24 cellular contexts compared by ENCODE assay signal in the genomic region with DNA sequence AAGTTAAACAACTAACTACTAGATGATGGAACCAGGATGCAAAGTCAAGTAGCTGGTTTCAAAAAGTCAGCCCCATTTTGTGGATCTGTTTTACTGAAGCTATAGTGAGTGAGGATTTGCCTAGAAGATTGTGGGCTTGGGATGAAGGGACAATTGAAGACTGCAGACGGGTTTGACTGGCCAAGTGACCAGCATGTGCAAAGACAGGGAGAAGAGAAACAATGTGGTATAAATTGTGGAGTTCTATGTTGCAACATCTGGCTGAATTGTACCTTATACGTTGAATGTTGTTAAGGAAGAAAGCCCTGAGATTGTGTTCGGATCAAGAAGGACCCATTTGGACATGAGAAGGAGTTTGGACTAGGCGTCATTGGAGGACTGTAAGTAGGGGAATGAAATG.
"Had no signal": no experiment of that assay in that cellular context is flagged by ENCODE, and none has a peak within 500 bp of the region (broad histone marks: within the 10 kb centered on the region; RNA-seq: fewer than 3 reads in every experiment).

No MANE protein-coding gene starts in this region.

- H3K4me1 ChIP-seq: colonic mucosa, esophagus squamous epithelium, foreskin keratinocyte, gastrocnemius medialis, gastroesophageal sphincter, heart left ventricle, heart right ventricle had no signal

- H3K27me3 Mint-ChIP-seq: dendritic cell treated with granulocyte-macrophage colony-stimulating factor and Interleukin-4, amounts not matched to agents 40 ng/mL and 50 ng/mL, for 4 days had no signal

- H3K4me3 ChIP-seq: colonic mucosa, coronary artery, dorsolateral prefrontal cortex, esophagus squamous epithelium, gastrocnemius medialis, gastroesophageal sphincter, heart left ventricle, heart right ventricle, hepatocyte had no signal

- H3K4me3 Mint-ChIP-seq: dendritic cell treated with granulocyte-macrophage colony-stimulating factor and Interleukin-4, amounts not matched to agents 40 ng/mL and 50 ng/mL, for 4 days; effector memory CD8-positive, alpha-beta T cell; endodermal cell had no signal

- H3K27me3 ChIP-seq: colonic mucosa, dorsolateral prefrontal cortex, esophagus squamous epithelium, foreskin keratinocyte, gastrocnemius medialis, heart left ventricle, hepatocyte had no signal

- H3K27ac Mint-ChIP-seq: dendritic cell treated with granulocyte-macrophage colony-stimulating factor and Interleukin-4, amounts not matched to agents 40 ng/mL and 50 ng/mL, for 4 days; effector memory CD8-positive, alpha-beta T cell; endodermal cell had no signal

- DNase-seq: colonic mucosa; cortex of kidney; dermis blood vessel endothelial cell; dorsolateral prefrontal cortex; effector CD4-positive, alpha-beta T cell; effector CD8-positive, alpha-beta T cell; effector memory CD4-positive, alpha-beta T cell; effector memory CD8-positive, alpha-beta T cell; endodermal cell; erythroblast; esophagus squamous epithelium; foreskin fibroblast; foreskin keratinocyte; foreskin melanocyte; gastrocnemius medialis; head of caudate nucleus; heart left ventricle; heart right ventricle had no signal

- H3K9me3 ChIP-seq: colonic mucosa, esophagus squamous epithelium, gastrocnemius medialis, gastroesophageal sphincter, heart left ventricle, heart right ventricle had no signal

- H3K27ac ChIP-seq: colonic mucosa, coronary artery, dorsolateral prefrontal cortex, epithelial cell of prostate, esophagus squamous epithelium, foreskin keratinocyte, gastrocnemius medialis, gastroesophageal sphincter, heart left ventricle, heart right ventricle, hepatocyte had no signal

- H3K36me3 ChIP-seq: colonic mucosa, esophagus squamous epithelium, gastrocnemius medialis, gastroesophageal sphincter, heart left ventricle, heart right ventricle had no signal

- ATAC-seq: effector memory CD8-positive, alpha-beta T cell; esophagus mucosa; foreskin keratinocyte; gastrocnemius medialis; gastroesophageal sphincter; heart left ventricle; heart right ventricle had no signal

- H3K9me3 Mint-ChIP-seq: dendritic cell treated with granulocyte-macrophage colony-stimulating factor and Interleukin-4, amounts not matched to agents 40 ng/mL and 50 ng/mL, for 4 days; endodermal cell had no signal
